ENCODE assay signal across 25 cellular contexts in the genomic region with DNA sequence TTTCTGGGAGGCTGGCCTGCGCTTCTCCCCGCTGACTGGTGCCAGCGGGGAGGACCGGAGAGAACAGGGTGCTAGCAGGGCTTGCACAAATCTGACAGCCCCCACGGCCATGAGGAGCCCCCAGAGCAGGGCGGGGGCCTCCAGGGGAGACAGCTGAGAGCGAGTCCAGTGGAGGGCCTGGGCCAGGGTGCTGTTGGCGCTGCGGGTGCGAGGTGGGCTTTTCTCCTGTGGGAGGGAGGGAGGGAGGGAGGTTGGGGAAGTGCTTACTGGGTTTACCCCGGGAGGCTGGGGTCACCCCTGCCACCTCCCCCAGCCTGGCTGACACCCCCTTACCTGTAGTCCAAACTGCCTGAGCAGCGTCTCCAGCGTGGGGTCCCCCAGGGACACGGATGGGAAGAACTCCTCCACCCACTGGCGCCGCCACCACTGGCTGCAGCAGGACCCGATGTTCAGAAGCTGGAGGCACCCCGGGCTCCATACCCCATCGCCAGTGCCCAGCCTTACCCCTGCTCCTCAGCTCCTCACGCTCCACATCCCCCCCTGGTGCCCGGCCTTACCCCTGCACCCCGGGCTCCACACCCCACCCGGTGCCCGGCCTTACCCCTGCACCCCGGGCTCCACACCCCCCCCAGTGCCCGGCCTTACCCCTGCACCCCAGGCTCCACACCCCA. TPM values are rescaled to one million over a fixed set of nuclear protein-coding genes. Genes with fewer than 3 reads are reported as not detected.
A peak's percentile ranks its signal among the peaks of the same experiment; 100 is the strongest.
DNase-seq lines count a peak whose midpoint lies in the region; ATAC-seq, FAIRE-seq and TF ChIP-seq lines count a peak whose summit lies in the region.
"Had no signal": no experiment of that assay in that cellular context is flagged by ENCODE, and none has a peak within 500 bp of the region (broad histone marks: within the 10 kb centered on the region; RNA-seq: fewer than 3 reads in every experiment).

No MANE protein-coding gene starts in this region.

- H3K36me3 ChIP-seq in right atrium auricular region: peaks cover 32% of the 10 kb centered on the region
- H3K36me3 ChIP-seq in brain microvascular endothelial cell (replicated peaks): peaks cover 25% of the 10 kb centered on the region
- peaks cover 20 to 36% (median 29%) of the 10 kb centered on the region in 4 donors for H3K36me3 ChIP-seq in sigmoid colon
- H3K36me3 ChIP-seq: neural progenitor cell had no signal

- H3K27me3 Mint-ChIP-seq in HFFc6 (ENCODE audit: insufficient read depth): no peaks in the 10 kb centered on the region
- H3K27me3 Mint-ChIP-seq: CD4-positive, alpha-beta T cell; stimulated activated naive B cell treated with anti-CD40 and anti-IgM and Interleukin-4, amounts not matched to agents 10 μg/mL and 1 μg/mL and 100 μg/mL, for 72 hours had no signal

- no peak for TF ChIP-seq CTCF in right atrium auricular region (IDR thresholded peaks at IDR 0.05)
- peak; percentile 36 for TF ChIP-seq CTCF in HFFc6 (IDR thresholded peaks at IDR 0.05)
- peak; percentile 30 for TF ChIP-seq CTCF in brain microvascular endothelial cell (IDR thresholded peaks at IDR 0.05; ENCODE audit: low read depth, low read length, missing control alignments)
- TF ChIP-seq CTCF in sigmoid colon (IDR thresholded peaks at IDR 0.05): no peak
- TF ChIP-seq CTCF in D721Med (IDR thresholded peaks at IDR 0.05; ENCODE audit: insufficient read depth, missing control alignments): no peak

- H3K4me1 ChIP-seq in right atrium auricular region (peaks cover 0 to 24% of the 10 kb centered on the region in 2 donors), sigmoid colon (peaks cover 0 to 25% (median 16%) of the 10 kb centered on the region in 4 donors)

- DNase-seq in Right ventricle myocardium inferior (ENCODE audit: missing footprints) (peak; percentile 56), right atrium auricular region (ENCODE audit: low spot score) (no peak), HFFc6 (no peak), brain microvascular endothelial cell (no peak), sigmoid colon (peak; percentile 69), D721Med (ENCODE audit: insufficient read length, low spot score) (no peak), NCI-H2171 treated with DMSO at 0.1 percent for 48 hours (lab: John Stamatoyannopoulos, UW) (no peak)
- DNase-seq: ACHN; cortex of kidney; gastrocnemius medialis; NCI-H1105 treated with DMSO at 0.1 percent for 48 hours; NCI-H69; SK-N-SH; stimulated activated naive B cell treated with anti-CD40 and anti-IgM and Interleukin-4, amounts not matched to agents 10 μg/mL and 1 μg/mL and 100 μg/mL, for 72 hours; T1000; trophoblast cell had no signal

- H3K4me3 ChIP-seq in right atrium auricular region (no peak overlapping the region), brain microvascular endothelial cell (ENCODE audit: low read depth, low read length) (no peak overlapping the region), sigmoid colon (no peak overlapping the region)
- H3K4me3 ChIP-seq: body of pancreas, gastrocnemius medialis, neural progenitor cell had no signal

- H3K4me1 Mint-ChIP-seq in HFFc6 (ENCODE audit: low read depth): peaks cover 3% of the 10 kb centered on the region; the same call in 1 of the 2 replicates

- H3K36me3 Mint-ChIP-seq in HFFc6 (ENCODE audit: low read depth): no peaks in the 10 kb centered on the region

- no peaks in the 10 kb centered on the region for H3K9me3 Mint-ChIP-seq in HFFc6
- H3K9me3 Mint-ChIP-seq: CD4-positive, alpha-beta T cell; neural progenitor cell; stimulated activated naive B cell treated with anti-CD40 and anti-IgM and Interleukin-4, amounts not matched to agents 10 μg/mL and 1 μg/mL and 100 μg/mL, for 72 hours had no signal

- 81 to 93% methylated on average over 25 to 26 of the region's 26 CpGs for WGBS in sigmoid colon, 2 donors

- no peak for ATAC-seq in Right ventricle myocardium inferior
- ATAC-seq in HG03097 (IDR thresholded peaks at IDR 0.05; ENCODE audit: low FRiP score, unreplicated experiment): no peak
- ATAC-seq: body of pancreas; gastrocnemius medialis; left lobe of liver; stimulated activated naive B cell treated with anti-CD40 and anti-IgM and Interleukin-4, amounts not matched to agents 10 μg/mL and 1 μg/mL and 100 μg/mL, for 72 hours had no signal

- intact Hi-C loops in Right ventricle myocardium inferior (cut with DNase I) (no loop called here), sigmoid colon (cut with DNase I) (no loop called here)

- no peaks in the 10 kb centered on the region for H3K27me3 ChIP-seq in right atrium auricular region
- H3K27me3 ChIP-seq in brain microvascular endothelial cell (replicated peaks): no peaks in the 10 kb centered on the region
- H3K27me3 ChIP-seq in sigmoid colon: no peaks in the 10 kb centered on the region
- H3K27me3 ChIP-seq: body of pancreas, gastrocnemius medialis, neural progenitor cell had no signal

- no peak overlapping the region for H3K27ac Mint-ChIP-seq in HFFc6
- H3K27ac Mint-ChIP-seq: CD4-positive, alpha-beta T cell; neural progenitor cell; stimulated activated naive B cell treated with anti-CD40 and anti-IgM and Interleukin-4, amounts not matched to agents 10 μg/mL and 1 μg/mL and 100 μg/mL, for 72 hours had no signal

- no peak for TF ChIP-seq POLR2A in sigmoid colon (IDR thresholded peaks at IDR 0.05)

- no peak overlapping the region for H3K4me3 Mint-ChIP-seq in HFFc6
- H3K4me3 Mint-ChIP-seq: CD4-positive, alpha-beta T cell; neural progenitor cell; stimulated activated naive B cell treated with anti-CD40 and anti-IgM and Interleukin-4, amounts not matched to agents 10 μg/mL and 1 μg/mL and 100 μg/mL, for 72 hours had no signal

- in situ Hi-C loops in brain microvascular endothelial cell (cut with HindIII; ENCODE audit: low pct_ligation_motif_present, low sequenced_read_pairs): no loop called here

- H3K9me3 ChIP-seq in right atrium auricular region: no peaks in the 10 kb centered on the region
- H3K9me3 ChIP-seq in sigmoid colon: no peaks in the 10 kb centered on the region
- H3K9me3 ChIP-seq: body of pancreas, gastrocnemius medialis, SK-N-SH had no signal

- no peak for TF ChIP-seq EP300 in sigmoid colon (IDR thresholded peaks at IDR 0.05)

- no peak for FAIRE-seq in D721Med (lab: Jason Lieb, UNC)
- FAIRE-seq: endothelial cell of umbilical vein had no signal

- H3K27ac ChIP-seq in right atrium auricular region (no peak overlapping the region), brain microvascular endothelial cell (no peak overlapping the region), sigmoid colon (no peak overlapping the region)
- H3K27ac ChIP-seq: gastrocnemius medialis, neural progenitor cell had no signal

RNA-seq across cellular contexts. Expression of a gene that starts 3.9 kb away (rescaled TPM):
- total RNA-seq in Right ventricle myocardium inferior: 24.9 TPM
- total RNA-seq in right atrium auricular region: 10 to 100 TPM; 30.1 to 33.8 TPM
- total RNA-seq in HFFc6 (2021; fragmentation: NEBNext Ultra II Directional; extraction: Animal tissue kit (Norgen Biotek cat#: 25700)): 100 to 1,000 TPM; 110 to 133 (median 118) TPM
- 10 to 100 TPM; 24.8 to 52.5 (median 45.3) TPM for total RNA-seq in sigmoid colon
- polyA plus RNA-seq in sigmoid colon: 10 to 100 TPM in 2 of 3 donors, 1 to 10 TPM in 1; 7.2 to 61.1 (median 11.3) TPM

RNA-seq across cellular contexts. Expression of a gene that starts 4.4 kb away (rescaled TPM):
- total RNA-seq in Right ventricle myocardium inferior: 26.7 TPM
- 10 to 100 TPM; 19.5 to 33.4 TPM for total RNA-seq in right atrium auricular region
- total RNA-seq in HFFc6 (2021; fragmentation: NEBNext Ultra II Directional; extraction: Animal tissue kit (Norgen Biotek cat#: 25700)): 10 to 100 TPM; 31.7 to 54.1 (median 50.0) TPM
- 10 to 100 TPM; 30.7 to 54.0 (median 35.6) TPM for total RNA-seq in sigmoid colon
- 10 to 100 TPM; 20.3 to 45.3 (median 22.2) TPM for polyA plus RNA-seq in sigmoid colon

RNA-seq across cellular contexts. Expression of a gene that starts 17.0 kb away (rescaled TPM):
- not detected for total RNA-seq in Right ventricle myocardium inferior
- not detected for total RNA-seq in right atrium auricular region
- total RNA-seq in HFFc6 (2021; fragmentation: NEBNext Ultra II Directional; extraction: Animal tissue kit (Norgen Biotek cat#: 25700)): not detected
- not detected for total RNA-seq in sigmoid colon
- polyA plus RNA-seq in sigmoid colon: under 1 TPM in 1 of 3 donors, not detected in 2; 0.20 TPM
- total RNA-seq: body of pancreas; CD4-positive, alpha-beta T cell; endothelial cell of umbilical vein; gastrocnemius medialis; HT-29; left lobe of liver; LHCN-M2; pulmonary artery endothelial cell had no signal
- polyA plus RNA-seq: endothelial cell of umbilical vein had no signal

RNA-seq across cellular contexts. Expression of a gene that starts 21.8 kb away (rescaled TPM):
- total RNA-seq in Right ventricle myocardium inferior: not detected
- total RNA-seq in right atrium auricular region: under 1 TPM in 1 of 2 donors, not detected in 1; 0.94 TPM
- total RNA-seq in HFFc6 (2021; fragmentation: NEBNext Ultra II Directional; extraction: Animal tissue kit (Norgen Biotek cat#: 25700)): 10 to 100 TPM in 2 of 6 experiments, 1 to 10 TPM in 4; 2.7 to 11.1 (median 9.7) TPM
- 1 to 10 TPM in 3 of 4 donors, not detected in 1; 1.3 to 1.8 (median 1.4) TPM for total RNA-seq in sigmoid colon
- polyA plus RNA-seq in sigmoid colon: 1 to 10 TPM; 3.9 to 5.4 (median 5.1) TPM
- total RNA-seq: left lobe of liver had no signal

RNA-seq across cellular contexts. Expression of a gene that starts 22.3 kb away (rescaled TPM):
- not detected for total RNA-seq in Right ventricle myocardium inferior
- under 1 TPM in 1 of 2 donors, not detected in 1; 0.08 TPM for total RNA-seq in right atrium auricular region
- 1 to 10 TPM in 5 of 6 experiments, under 1 TPM in 1; 0.91 to 3.4 (median 1.2) TPM for total RNA-seq in HFFc6 (2021; fragmentation: NEBNext Ultra II Directional; extraction: Animal tissue kit (Norgen Biotek cat#: 25700))
- total RNA-seq in sigmoid colon: not detected
- polyA plus RNA-seq in sigmoid colon: 1 to 10 TPM; 1.2 to 8.6 (median 3.2) TPM
- total RNA-seq: LHCN-M2 had no signal

Comparison
In these comparisons a context has a peak if more than half of its experiments do, and no peak if none do; other contexts are left out.
1. DNase-seq: peak in Right ventricle myocardium inferior (single experiment) and sigmoid colon (single experiment); none in right atrium auricular region (single experiment), HFFc6 (single experiment), brain microvascular endothelial cell (single experiment), D721Med (single experiment) and NCI-H2171 treated with DMSO at 0.1 percent for 48 hours (single experiment).
2. CTCF ChIP-seq: peak in HFFc6 (single experiment) and brain microvascular endothelial cell (single experiment); none in right atrium auricular region (0 of 2), sigmoid colon (0 of 4) and D721Med (single experiment).